29 cellular contexts compared by ENCODE assay signal in the genomic region with DNA sequence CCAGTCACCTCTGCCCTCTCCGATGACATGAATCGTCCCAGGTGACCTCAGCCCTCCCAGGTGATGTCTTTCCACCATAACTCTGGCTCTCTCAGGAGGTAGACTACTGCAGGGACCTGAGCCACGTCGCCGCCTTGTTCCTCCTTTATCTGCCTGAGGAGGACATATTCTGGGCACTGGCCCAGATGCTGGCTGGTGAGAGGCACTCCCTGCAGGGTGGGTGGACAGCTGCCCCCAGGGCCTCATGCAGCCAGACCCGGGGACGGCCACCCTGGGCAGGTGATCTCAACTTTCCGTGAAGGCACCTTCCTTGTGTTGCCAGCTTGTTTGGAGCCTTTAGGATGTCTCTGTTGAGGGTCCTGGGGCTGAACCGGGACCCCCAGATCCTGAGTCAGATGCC. TPM values are rescaled to one million over a fixed set of nuclear protein-coding genes. Genes with fewer than 3 reads are reported as not detected.
"Had no signal": no experiment of that assay in that cellular context is flagged by ENCODE, and none has a peak within 500 bp of the region (broad histone marks: within the 10 kb centered on the region; RNA-seq: fewer than 3 reads in every experiment).

No MANE protein-coding gene starts in this region.

- H3K4me2 ChIP-seq: neural progenitor cell had no signal

- H3K9ac ChIP-seq: neural progenitor cell had no signal

- H3K4me1 ChIP-seq: esophagus squamous epithelium, neural progenitor cell, psoas muscle, sigmoid colon, tibial nerve, upper lobe of right lung, uterus had no signal

- H3K4me3 ChIP-seq: esophagus squamous epithelium, heart right ventricle, neural progenitor cell, psoas muscle, sigmoid colon, thoracic aorta, tibial nerve, upper lobe of right lung, uterus had no signal

- H2AFZ ChIP-seq: neural progenitor cell had no signal

- DNase-seq: cortex of kidney; effector memory CD8-positive, alpha-beta T cell; erythroblast; esophagus squamous epithelium; foreskin melanocyte; glutamatergic neuron; heart right ventricle; hypothalamus; mesendoderm; midbrain; naive thymus-derived CD4-positive, alpha-beta T cell; nucleus accumbens; psoas muscle; sigmoid colon; stimulated activated CD4-positive, alpha-beta T cell treated with anti-CD3 and anti-CD28 coated beads, Interleukin-4, amount 100 ng/mL, for 4 hours; stimulated activated naive CD8-positive, alpha-beta T cell treated with anti-CD3 and anti-CD28 coated beads, Interleukin-15, Interleukin-2, amounts not matched to agents 100 U/mL and 50 U/mL, for 24 hours; upper lobe of right lung; uterus had no signal

- H3K27ac ChIP-seq: esophagus squamous epithelium, heart right ventricle, neural progenitor cell, psoas muscle, sigmoid colon, thoracic aorta, tibial nerve, upper lobe of right lung, uterus had no signal

- H3K27me3 ChIP-seq: esophagus squamous epithelium, heart right ventricle, neural progenitor cell, sigmoid colon, tibial nerve, upper lobe of right lung, uterus had no signal

- H3K9me3 ChIP-seq: esophagus squamous epithelium, heart right ventricle, psoas muscle, sigmoid colon, thoracic aorta, tibial nerve, upper lobe of right lung, uterus had no signal

- H3K36me3 ChIP-seq: esophagus squamous epithelium, heart right ventricle, neural progenitor cell, sigmoid colon, thoracic aorta, tibial nerve, upper lobe of right lung, uterus had no signal

RNA-seq across cellular contexts. Expression of gene SRARP, which starts 14.3 kb away (rescaled TPM):
- total RNA-seq: esophagus squamous epithelium; lower leg skin; mucosa of gallbladder; naive thymus-derived CD4-positive, alpha-beta T cell; osteocyte; renal cortical epithelial cell; sigmoid colon; skeletal muscle tissue; thoracic aorta; upper lobe of right lung; uterus had no signal
- polyA plus RNA-seq: keratinocyte; naive thymus-derived CD4-positive, alpha-beta T cell had no signal

RNA-seq across cellular contexts. Expression of gene HSPB7, which starts 28.1 kb away (rescaled TPM):
- total RNA-seq: dermis microvascular lymphatic vessel endothelial cell; lung microvascular endothelial cell; naive thymus-derived CD4-positive, alpha-beta T cell had no signal
- polyA plus RNA-seq: naive thymus-derived CD4-positive, alpha-beta T cell had no signal

RNA-seq across cellular contexts. Expression of gene CLCNKA, which starts 32.1 kb away (rescaled TPM):
- total RNA-seq: dermis microvascular lymphatic vessel endothelial cell; esophagus squamous epithelium; lung microvascular endothelial cell; naive thymus-derived CD4-positive, alpha-beta T cell; osteocyte; tibial nerve; upper lobe of right lung had no signal
- polyA plus RNA-seq: keratinocyte; naive thymus-derived CD4-positive, alpha-beta T cell had no signal

RNA-seq across cellular contexts. Expression of gene CLCNKB, which starts 53.8 kb away (rescaled TPM):
- total RNA-seq: esophagus squamous epithelium; lung microvascular endothelial cell; naive thymus-derived CD4-positive, alpha-beta T cell; osteocyte; skeletal muscle tissue; thoracic aorta had no signal
- polyA plus RNA-seq: keratinocyte; naive thymus-derived CD4-positive, alpha-beta T cell had no signal
